In genomic region chr11:109641549-109641948, GRCh38 we compare ENCODE assay signal across 1 cellular context.
TF ChIP-seq lines count a peak whose summit lies in the region.

No MANE protein-coding gene starts in this region.

TF ChIP-seq in HepG2, 621 proteins besides CTCF, POLR2A, EP300 and RAD21:
- TF ChIP-seq SNAPC4 (CRISPR knock-in tag; IDR thresholded peaks at IDR 0.05), result no peak
- peak; percentile 96 for TF ChIP-seq MIER2 (CRISPR knock-in tag; IDR thresholded peaks at IDR 0.05)
- TF ChIP-seq REST (IDR thresholded peaks at IDR 0.05; ENCODE audit: borderline replicate concordance in 1 of 2, low read depth in 1 of 2, low read length in 2 of 2), result peak; percentile 66 to 94
